ENCODE assay signal across 9 cellular contexts in genomic region chr6:12243169-12243568, GRCh38.
"Had no signal": no experiment of that assay in that cellular context is flagged by ENCODE, and none has a peak within 500 bp of the region (broad histone marks: within the 10 kb centered on the region; RNA-seq: fewer than 3 reads in every experiment).

No MANE protein-coding gene starts in this region.

- H3K36me3 ChIP-seq: HAP-1 had no signal

- H3K27ac Mint-ChIP-seq: GM23338, H9, HFFc6 had no signal

- H3K4me1 ChIP-seq: HAP-1 had no signal

- DNase-seq: GM23248, GOT3, H7, H9, HCEC 1CT, HFFc6 had no signal

- ATAC-seq: GM23338, HCT116 had no signal

- H3K27ac ChIP-seq: GM23248 had no signal

- H3K4me3 ChIP-seq: GM23248, GM23338, HAP-1 had no signal

- H3K4me3 Mint-ChIP-seq: GM23338, H9, HFFc6 had no signal

- H3K9me3 ChIP-seq: HAP-1 had no signal

- H3K9me3 Mint-ChIP-seq: GM23338, H9, HFFc6 had no signal
